Comparison of ENCODE assay signal across 24 cellular contexts in the genomic region with DNA sequence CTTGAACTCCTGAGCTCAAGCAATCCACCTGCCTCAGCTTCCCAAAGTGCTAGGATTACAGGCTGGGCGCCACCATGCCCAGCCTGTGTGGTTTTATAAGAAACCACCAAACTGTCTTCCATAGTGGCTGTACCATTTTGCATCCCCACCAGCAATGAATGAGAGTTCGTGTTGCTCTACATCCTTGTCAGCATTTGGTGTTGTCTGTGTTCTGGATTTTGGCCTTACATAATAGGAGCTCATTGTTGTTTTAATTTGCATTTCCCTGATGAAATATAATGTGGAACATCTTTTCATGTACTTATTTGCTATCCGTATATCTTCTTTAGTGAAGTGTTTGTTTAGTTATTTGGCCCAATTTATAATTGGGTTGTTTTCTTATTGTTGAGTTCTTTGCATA.
"Had no signal": no experiment of that assay in that cellular context is flagged by ENCODE, and none has a peak within 500 bp of the region (broad histone marks: within the 10 kb centered on the region; RNA-seq: fewer than 3 reads in every experiment).

No MANE protein-coding gene starts in this region.

- H3K36me3 Mint-ChIP-seq: stimulated activated effector memory CD8-positive, alpha-beta T cell treated with anti-CD3 and anti-CD28 coated beads, Interleukin-12 subunit alpha, Interleukin-12 subunit beta, amount 100 ng/mL, for 72 hours had no signal

- H3K27me3 Mint-ChIP-seq: naive thymus-derived CD8-positive, alpha-beta T cell; stimulated activated naive CD8-positive, alpha-beta T cell treated with anti-CD3 and anti-CD28 coated beads, Interleukin-15, Interleukin-2, amounts not matched to agents 100 ng/mL and 50 ng/mL, for 24 hours had no signal

- ATAC-seq: left colon; left lung; lower lobe of right lung; naive thymus-derived CD8-positive, alpha-beta T cell; pancreas; right cardiac atrium; stimulated activated effector memory CD8-positive, alpha-beta T cell treated with anti-CD3 and anti-CD28 coated beads, Interleukin-12 subunit alpha, Interleukin-12 subunit beta, amount 100 ng/mL, for 72 hours; upper lobe of right lung had no signal

- H3K27ac Mint-ChIP-seq: nephron; stimulated activated effector memory CD8-positive, alpha-beta T cell treated with anti-CD3 and anti-CD28 coated beads, Interleukin-12 subunit alpha, Interleukin-12 subunit beta, amount 100 ng/mL, for 72 hours; stimulated activated naive CD8-positive, alpha-beta T cell treated with anti-CD3 and anti-CD28 coated beads, Interleukin-15, Interleukin-2, amounts not matched to agents 100 ng/mL and 50 ng/mL, for 24 hours had no signal

- DNase-seq: hippocampal formation; kidney; left colon; left lung; lower lobe of right lung; mammary epithelial cell; mesenchymal stem cell; naive thymus-derived CD8-positive, alpha-beta T cell; nucleus accumbens; pancreas; posterior cingulate gyrus; retina; right cardiac atrium; sigmoid colon; small intestine; spleen; stimulated activated CD4-positive, alpha-beta T cell treated with anti-CD3 and anti-CD28 coated beads, Interleukin-4, amount 100 ng/mL, for 24 hours; stimulated activated naive CD4-positive, alpha-beta T cell; trophoblast cell; upper lobe of right lung had no signal

- H3K4me3 Mint-ChIP-seq: naive thymus-derived CD8-positive, alpha-beta T cell; nephron; neural crest cell; stimulated activated effector memory CD8-positive, alpha-beta T cell treated with anti-CD3 and anti-CD28 coated beads, Interleukin-12 subunit alpha, Interleukin-12 subunit beta, amount 100 ng/mL, for 72 hours; stimulated activated naive CD8-positive, alpha-beta T cell treated with anti-CD3 and anti-CD28 coated beads, Interleukin-15, Interleukin-2, amounts not matched to agents 100 ng/mL and 50 ng/mL, for 24 hours had no signal
